5 cellular contexts compared by ENCODE assay signal in genomic region chrX:52516987-52517325, GRCh38. TPM values are rescaled to one million over a fixed set of nuclear protein-coding genes. Genes with fewer than 3 reads are reported as not detected.
"Had no signal": no experiment of that assay in that cellular context is flagged by ENCODE, and none has a peak within 500 bp of the region (broad histone marks: within the 10 kb centered on the region; RNA-seq: fewer than 3 reads in every experiment).

Gene XAGE1B (minus strand): TSS chrX:52517063. CDS start chrX:52515527, 1,536 bp downstream.

RNA-seq across cellular contexts. Expression of gene XAGE1B, which starts in this region (rescaled TPM):
- total RNA-seq: GM23338, H1, H9, HT-29, IMR-90 had no signal
- polyA plus RNA-seq: GM23338, H1, IMR-90 had no signal
